In the genomic region with DNA sequence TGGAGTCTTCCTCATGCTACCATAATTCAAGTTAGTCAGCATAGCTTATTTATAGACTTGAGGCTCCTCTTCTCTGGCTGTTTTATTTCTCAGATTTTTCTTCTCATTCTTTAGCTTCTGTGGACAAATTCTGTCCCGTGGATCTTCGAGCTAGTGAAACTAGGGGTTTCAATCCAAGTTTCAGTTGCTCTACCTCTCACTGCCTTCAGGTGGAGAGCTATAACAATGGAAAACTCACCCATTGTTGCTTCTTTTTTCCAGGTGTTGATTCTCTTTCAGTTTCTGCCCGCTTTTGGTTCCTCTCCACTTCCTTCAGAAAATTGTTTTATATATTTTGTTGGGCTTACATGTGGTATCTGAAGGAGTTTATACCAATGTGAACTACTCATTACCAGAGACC, we compare ENCODE assay signal across 11 cellular contexts.
DNase-seq lines count a peak whose midpoint lies in the region; FAIRE-seq and TF ChIP-seq lines count a peak whose summit lies in the region.
"Had no signal": no experiment of that assay in that cellular context is flagged by ENCODE, and none has a peak within 500 bp of the region (broad histone marks: within the 10 kb centered on the region; RNA-seq: fewer than 3 reads in every experiment).

No MANE protein-coding gene starts in this region.

- H3K27me3 ChIP-seq in BJ (ENCODE audit: control insufficient read depth, insufficient read depth, low read length) (no peaks in the 10 kb centered on the region; the same call in 1 of the 2 replicates), kidney epithelial cell (ENCODE audit: control insufficient read depth, insufficient read depth, low read length) (no peaks in the 10 kb centered on the region)
- H3K27me3 ChIP-seq: colonic mucosa, gastrocnemius medialis had no signal

- H3K4me3 ChIP-seq in BJ (ENCODE audit: low read depth, low read length): no peak overlapping the region
- no peak overlapping the region for H3K4me3 ChIP-seq in astrocyte of the cerebellum (ENCODE audit: low read depth, low read length)
- H3K4me3 ChIP-seq in kidney epithelial cell (ENCODE audit: low read depth, low read length): no peak overlapping the region
- H3K4me3 ChIP-seq: colonic mucosa, gastrocnemius medialis had no signal

- TF ChIP-seq POLR2A in H54 (IDR thresholded peaks at IDR 0.05; ENCODE audit: low read depth, low read length): no peak

- H3K36me3 ChIP-seq in BJ (ENCODE audit: control insufficient read depth, insufficient read depth, low read length) (no peaks in the 10 kb centered on the region), kidney epithelial cell (ENCODE audit: control insufficient read depth, insufficient read depth, low read length) (no peaks in the 10 kb centered on the region)
- H3K36me3 ChIP-seq: colonic mucosa, gastrocnemius medialis had no signal

- POLR2A ChIA-PET in BJ (lab: Charles Lee): no interaction called here

- in situ Hi-C loops in astrocyte of the cerebellum (cut with HindIII; ENCODE audit: low sequenced_read_pairs): no loop called here

- DNase-seq in BJ (ENCODE audit: low read depth) (no peak), HT-29 (ENCODE audit: low spot score) (peak; percentile 14), astrocyte of the cerebellum (ENCODE audit: low read depth) (no peak), kidney epithelial cell (ENCODE audit: low read depth) (no peak), T-helper 1 cell (no peak), H54 (ENCODE audit: insufficient read length, low spot score) (no peak)
- DNase-seq in activated effector memory CD4-positive, alpha-beta T cell treated with Interleukin-2 at 50 U/mL for 16 hours: no peak
- no peak for DNase-seq in stimulated activated CD8-positive, alpha-beta memory T cell treated with anti-CD3 and anti-CD28 coated beads, Interleukin-4, amount 100 ng/mL, for 48 hours
- DNase-seq: CD4-positive, CD25-positive, alpha-beta regulatory T cell; colonic mucosa; gastrocnemius medialis had no signal

- no peak for FAIRE-seq in H54 (lab: Jason Lieb, UNC)

- CTCF ChIA-PET in BJ (lab: Yijun Ruan, JAX): interaction anchor here (0.6 to 2.0 kb wide), 6 partner anchors 15 to 243 kb away, joined by 3 to 15 read pairs (median 3); no protein-coding TSS in a partner anchor

- TF ChIP-seq CTCF in BJ (IDR thresholded peaks at IDR 0.05; ENCODE audit: insufficient read depth, low read depth, low read length) (peak; percentile 26; the same call in 1 of the 2 replicates), astrocyte of the cerebellum (IDR thresholded peaks at IDR 0.05; ENCODE audit: low read depth, low read length, missing control alignments) (peak; percentile 40), kidney epithelial cell (IDR thresholded peaks at IDR 0.05; ENCODE audit: insufficient read depth, low read length, poor library complexity, severe bottlenecking) (peak; percentile 23)
